Comparison of ENCODE assay signal across 6 cellular contexts in the genomic region with DNA sequence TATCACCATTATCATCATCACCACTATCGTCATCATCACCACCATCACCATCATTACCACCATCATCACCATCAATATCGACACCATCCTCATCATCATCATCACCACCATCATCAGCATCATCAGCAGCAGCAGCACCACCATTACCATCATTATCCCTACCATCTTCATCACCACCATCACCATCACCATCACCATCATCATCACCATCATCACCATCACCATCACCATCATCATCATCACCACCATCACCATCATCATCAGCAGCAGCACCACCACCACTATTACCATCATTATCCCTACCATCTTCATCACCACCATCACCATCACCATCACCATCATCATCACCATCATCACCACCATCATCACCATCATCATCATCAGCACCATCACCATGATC. TPM values are rescaled to one million over a fixed set of nuclear protein-coding genes. Genes with fewer than 3 reads are reported as not detected.
"Had no signal": no experiment of that assay in that cellular context is flagged by ENCODE, and none has a peak within 500 bp of the region (broad histone marks: within the 10 kb centered on the region; RNA-seq: fewer than 3 reads in every experiment).

No MANE protein-coding gene starts in this region.

RNA-seq across cellular contexts. Expression of a gene that starts 54.0 kb away (rescaled TPM):
- total RNA-seq: M059J, SJSA1 had no signal

RNA-seq across cellular contexts. Expression of a gene that starts 58.3 kb away (rescaled TPM):
- total RNA-seq: M059J, PC-3, Peyer's patch, Right ventricle myocardium superior, SJSA1 had no signal
- polyA plus RNA-seq: SK-N-SH had no signal
